In genomic region chr9:123419721-123420559, GRCh38 we compare ENCODE assay signal across 18 cellular contexts.
DNase-seq lines count a peak whose midpoint lies in the region; ATAC-seq and TF ChIP-seq lines count a peak whose summit lies in the region.
"Had no signal": no experiment of that assay in that cellular context is flagged by ENCODE, and none has a peak within 500 bp of the region (broad histone marks: within the 10 kb centered on the region; RNA-seq: fewer than 3 reads in every experiment).

No MANE protein-coding gene starts in this region.

- H3K4me1 ChIP-seq in BLaER1 = peaks cover 29% of the 10 kb centered on the region
- no peaks in the 10 kb centered on the region for H3K4me1 ChIP-seq in left ventricle myocardium inferior
- H3K4me1 ChIP-seq: HAP-1 had no signal

- H3K36me3 ChIP-seq in BLaER1 (peaks cover 38% of the 10 kb centered on the region), left ventricle myocardium inferior (peaks cover 28% of the 10 kb centered on the region)
- H3K36me3 ChIP-seq: HAP-1, MG63 had no signal

- H3K9me3 ChIP-seq in BLaER1 = no peaks in the 10 kb centered on the region
- H3K9me3 ChIP-seq in left ventricle myocardium inferior (replicated peaks) = no peaks in the 10 kb centered on the region
- H3K9me3 ChIP-seq: HAP-1, MG63 had no signal

- no peaks in the 10 kb centered on the region for H3K9me3 Mint-ChIP-seq in CD14-positive monocyte

- H3K27ac ChIP-seq in BLaER1 (no peak overlapping the region), left ventricle myocardium inferior (replicated peaks) (no peak overlapping the region)
- H3K27ac ChIP-seq: GM23248 had no signal

- DNase-seq in CD14-positive monocyte (ENCODE audit: low spot score) (peak; percentile 38), left kidney (ENCODE audit: low read depth, low spot score) (peak; percentile 67), sciatic nerve (ENCODE audit: low spot score) (peak; percentile 52), NCI-H1694 (lab: John Stamatoyannopoulos, UW) (no peak), left ventricle myocardium inferior (no peak), cerebellar cortex (ENCODE audit: low spot score) (no peak)
- DNase-seq: AML-193; DMS 273 treated with DMSO at 0.1 percent for 48 hours; GM23248; MG63; NCI-H1048; NCI-H1436 treated with DMSO at 0.1 percent for 48 hours; NCI-H2029 treated with DMSO at 0.1 percent for 48 hours; NK-92 treated with Interleukin-12 subunit alpha and Interleukin-12 subunit beta, amount 100 ng/mL, for 24 hours had no signal

- H3K4me3 Mint-ChIP-seq in CD14-positive monocyte = no peak overlapping the region

- intact Hi-C loops in CD14-positive monocyte (cut with micrococcal nuclease) = no loop called here
- intact Hi-C loops in sciatic nerve (cut with DNase I) = no loop called here
- intact Hi-C loops in left ventricle myocardium inferior (cut with micrococcal nuclease) = no loop called here

- H3K27ac Mint-ChIP-seq in CD14-positive monocyte = peak overlapping the region in 2 of 7 donors; percentile 28 to 33

- peaks cover 54% of the 10 kb centered on the region for H4K20me1 ChIP-seq in BLaER1

- H3K4me1 Mint-ChIP-seq in CD14-positive monocyte = no peaks in the 10 kb centered on the region

- peak overlapping the region; percentile 42 for H3K4me2 ChIP-seq in BLaER1

- peaks cover 0 to 6% (median 3%) of the 10 kb centered on the region in 3 donors for H3K27me3 Mint-ChIP-seq in CD14-positive monocyte (ENCODE audit: low read depth in 3 of 3)

- no peak overlapping the region for H3K9ac ChIP-seq in BLaER1
- H3K9ac ChIP-seq: GM23248 had no signal

- ATAC-seq in sciatic nerve = no peak
- ATAC-seq: GM12878, Right ventricle myocardium inferior had no signal

- H3K27me3 ChIP-seq in BLaER1 = peaks cover 15% of the 10 kb centered on the region; the same call in 1 of the 2 replicates
- no peaks in the 10 kb centered on the region for H3K27me3 ChIP-seq in left ventricle myocardium inferior (ENCODE audit: low read depth)
- H3K27me3 ChIP-seq: MG63 had no signal

- no peak overlapping the region for H3K4me3 ChIP-seq in BLaER1
- no peak overlapping the region for H3K4me3 ChIP-seq in left ventricle myocardium inferior
- H3K4me3 ChIP-seq: GM12878, GM23248, HAP-1, MG63 had no signal

- peaks cover 93% of the 10 kb centered on the region in 2 donors for H3K36me3 Mint-ChIP-seq in CD14-positive monocyte

- TF ChIP-seq CTCF in CD14-positive monocyte (IDR thresholded peaks at IDR 0.05) = no peak
- TF ChIP-seq CTCF in left ventricle myocardium inferior (IDR thresholded peaks at IDR 0.05; ENCODE audit: borderline replicate concordance) = no peak

Comparison
In these comparisons a context has a peak if more than half of its experiments do, and no peak if none do; other contexts are left out.
1. DNase-seq: peak in CD14-positive monocyte (single experiment), left kidney (single experiment) and sciatic nerve (single experiment); none in NCI-H1694 (single experiment), left ventricle myocardium inferior (single experiment) and cerebellar cortex (single experiment).